ENCODE assay signal across 23 cellular contexts in genomic region chr10:5500910-5501309, GRCh38. TPM values are rescaled to one million over a fixed set of nuclear protein-coding genes. Genes with fewer than 3 reads are reported as not detected.
DNase-seq lines count a peak whose midpoint lies in the region; FAIRE-seq and TF ChIP-seq lines count a peak whose summit lies in the region.
"Had no signal": no experiment of that assay in that cellular context is flagged by ENCODE, and none has a peak within 500 bp of the region (broad histone marks: within the 10 kb centered on the region; RNA-seq: fewer than 3 reads in every experiment).

No MANE protein-coding gene starts in this region.

- no peak overlapping the region for H4K8ac ChIP-seq in H1 (ENCODE audit: extremely low read depth, insufficient read depth, low read length)

- TF ChIP-seq RAD21 in H1 (IDR thresholded peaks at IDR 0.05 in 1 of 2, conservative IDR thresholded peaks at IDR 0.05 in 1 of 2; ENCODE audit: low read depth in 2 of 2, low read length in 2 of 2) = no peak

- H2BK12ac ChIP-seq in H1 (ENCODE audit: low read depth, low read length) = no peak overlapping the region

- H3K9ac ChIP-seq in H1 (replicated peaks in 1 of 4; ENCODE audit: extremely low read depth in 1 of 4, low read depth in 3 of 4, low read length in 3 of 4) = no peak overlapping the region
- H3K9ac ChIP-seq: GM23248 had no signal

- H3K14ac ChIP-seq in H1 (ENCODE audit: insufficient read length) = no peak overlapping the region

- peaks cover 12% of the 10 kb centered on the region; the same call in 1 of the 2 replicates for H3K23me2 ChIP-seq in H1 (ENCODE audit: low read depth, low read length)

- intact Hi-C loops in thyroid gland (cut with DNase I) = no loop called here

- DNase-seq in activated effector memory CD4-positive, alpha-beta T cell treated with anti-CD3 and anti-CD28 coated beads, Interleukin-2, amount 50 U/mL, for 16 hours = peak; percentile 44
- DNase-seq in activated effector memory CD4-positive, alpha-beta T cell treated with Interleukin-2 at 50 U/mL for 16 hours = no peak
- DNase-seq in H1 (ENCODE audit: low read depth in 1 of 2, low spot score in 2 of 2) = no peak
- peak; percentile 58 for DNase-seq in osteoblast (ENCODE audit: insufficient read length, low spot score, missing footprints)
- DNase-seq in thyroid gland = no peak
- no peak for DNase-seq in T-helper 1 cell
- DNase-seq in retina = no peak
- no peak for DNase-seq in NCI-H187 treated with DMSO at 0.1 percent for 48 hours (lab: John Stamatoyannopoulos, UW)
- DNase-seq: BE2C, GF-D8, GM23248, HCEC 1CT, MM.1S, NCI-H1092, NCI-H146, NCI-H2107, NCI-H345, NCI-H524 treated with DMSO at 0.1 percent for 48 hours, SHP77 had no signal

- H3K56ac ChIP-seq in H1 (replicated peaks; ENCODE audit: insufficient read length, low read depth, low read length) = no peak overlapping the region

- POLR2A ChIA-PET in H1 (lab: Charles Lee; ENCODE audit: partially characterized antibody) = interaction anchor here (0.7 to 2.4 kb wide), 3 partner anchors 38 to 79 kb away, joined by 3 to 5 read pairs (median 4); no protein-coding TSS in a partner anchor

- no peak overlapping the region for H2AK5ac ChIP-seq in H1 (ENCODE audit: low read depth, low read length)

- H4K91ac ChIP-seq in H1 (replicated peaks; ENCODE audit: insufficient read length, low read length) = no peak overlapping the region

- no peak overlapping the region for H3K4ac ChIP-seq in H1 (replicated peaks; ENCODE audit: insufficient read length, low read depth, low read length)

- peaks cover 0 to 3% of the 10 kb centered on the region in 2 experiments for H4K20me1 ChIP-seq in H1 (replicated peaks in 1 of 2; ENCODE audit: control insufficient read depth in 1 of 2, insufficient read depth in 2 of 2, low read length in 2 of 2)
- H4K20me1 ChIP-seq in osteoblast (ENCODE audit: insufficient read depth, low read length) = no peaks in the 10 kb centered on the region

- CTCF ChIA-PET in H1 (lab: Charles Lee; ENCODE audit: partially characterized antibody) = interaction anchor here (0.8 to 4.7 kb wide), 7 partner anchors 9 to 129 kb away, joined by 3 to 28 read pairs (median 3); no protein-coding TSS in a partner anchor

- no peak overlapping the region for H2AFZ ChIP-seq in H1 (ENCODE audit: low read length)
- no peak overlapping the region for H2AFZ ChIP-seq in osteoblast (ENCODE audit: low read length)
- H2AFZ ChIP-seq: GM23248 had no signal

- no peak overlapping the region for H2BK5ac ChIP-seq in H1 (ENCODE audit: low read depth, low read length)

- no peak for FAIRE-seq in H1 (lab: Jason Lieb, UNC)

- H3K27me3 ChIP-seq in H1 (replicated peaks in 1 of 4; ENCODE audit: control insufficient read depth in 3 of 4, extremely low read depth in 1 of 4, insufficient read depth in 3 of 4, low read length in 3 of 4) (no peaks in the 10 kb centered on the region), osteoblast (ENCODE audit: insufficient read depth, low read length) (peaks cover 28% of the 10 kb centered on the region), thyroid gland (no peaks in the 10 kb centered on the region)
- H3K27me3 ChIP-seq: BE2C had no signal

- no peaks in the 10 kb centered on the region for H3K36me3 ChIP-seq in H1 (ENCODE audit: control insufficient read depth in 2 of 4, insufficient read depth in 4 of 4, low read length in 3 of 4)
- no peaks in the 10 kb centered on the region for H3K36me3 ChIP-seq in osteoblast (ENCODE audit: insufficient read depth, low read length)
- no peaks in the 10 kb centered on the region for H3K36me3 ChIP-seq in thyroid gland
- H3K36me3 ChIP-seq: BE2C had no signal

- H2BK120ac ChIP-seq in H1 (replicated peaks; ENCODE audit: low read depth, low read length) = no peak overlapping the region

- TF ChIP-seq CTCF in H1 (IDR thresholded peaks at IDR 0.05; ENCODE audit: control extremely low read depth in 1 of 3, insufficient read depth in 1 of 3, low read depth in 1 of 3, low read length in 3 of 3) (no peak), osteoblast (IDR thresholded peaks at IDR 0.05; ENCODE audit: extremely low read depth, low read depth, low read length) (no peak), thyroid gland (IDR thresholded peaks at IDR 0.05) (no peak)

- H3K4me1 ChIP-seq in H1 (replicated peaks in 1 of 4; ENCODE audit: control insufficient read depth in 3 of 4, insufficient read depth in 4 of 4, low read length in 3 of 4) (peaks cover 0 to 3% (median 0%) of the 10 kb centered on the region in 4 experiments; a peak in 1 of 7 replicates), osteoblast (ENCODE audit: insufficient read depth, low read length) (no peaks in the 10 kb centered on the region), thyroid gland (peaks cover 43 to 48% of the 10 kb centered on the region in 2 donors)
- H3K4me1 ChIP-seq: BE2C had no signal

- no peak overlapping the region for H4K5ac ChIP-seq in H1 (ENCODE audit: insufficient read length, low read depth, low read length)

- H3K4me3 ChIP-seq in H1 (ENCODE audit: extremely low read depth in 1 of 4, insufficient read depth in 2 of 4, low read depth in 3 of 4, low read length in 4 of 4) = no peak overlapping the region
- no peak overlapping the region for H3K4me3 ChIP-seq in osteoblast (ENCODE audit: insufficient read depth, low read length)
- no peak overlapping the region for H3K4me3 ChIP-seq in thyroid gland (replicated peaks in 1 of 3)
- H3K4me3 ChIP-seq: GM23248 had no signal

- no peaks in the 10 kb centered on the region for H3K79me2 ChIP-seq in H1 (ENCODE audit: control insufficient read depth in 1 of 2, insufficient read depth in 2 of 2, low read length in 2 of 2)
- no peaks in the 10 kb centered on the region for H3K79me2 ChIP-seq in osteoblast (ENCODE audit: insufficient read depth, low read length)

- TF ChIP-seq POLR2A in H1 (IDR thresholded peaks at IDR 0.05; ENCODE audit: control extremely low read depth in 1 of 2, low read depth in 2 of 2, low read length in 2 of 2) = no peak
- no peak for TF ChIP-seq POLR2A in thyroid gland (IDR thresholded peaks at IDR 0.05)

- H3K79me1 ChIP-seq in H1 (ENCODE audit: low read depth, low read length) = no peaks in the 10 kb centered on the region

- no peak overlapping the region for H3K4me2 ChIP-seq in H1 (ENCODE audit: insufficient read depth in 1 of 2, low read depth in 2 of 2, low read length in 2 of 2)
- H3K4me2 ChIP-seq in osteoblast (ENCODE audit: insufficient read depth, low read length) = no peak overlapping the region

- no peak overlapping the region for H3K23ac ChIP-seq in H1 (ENCODE audit: insufficient read length)

- no peaks in the 10 kb centered on the region for H3K9me3 ChIP-seq in H1 (ENCODE audit: insufficient read depth in 2 of 2, low read depth in 1 of 2, low read length in 1 of 2)
- no peaks in the 10 kb centered on the region for H3K9me3 ChIP-seq in osteoblast (ENCODE audit: low read depth, low read length)
- no peaks in the 10 kb centered on the region for H3K9me3 ChIP-seq in thyroid gland
- H3K9me3 ChIP-seq: BE2C had no signal

- H3K27ac ChIP-seq in H1 (ENCODE audit: low read depth, low read length) (no peak overlapping the region), osteoblast (ENCODE audit: low read depth, low read length) (no peak overlapping the region), thyroid gland (peak overlapping the region; percentile 80 to 94 (median 91))
- H3K27ac ChIP-seq: GM23248 had no signal

- no peak overlapping the region; the same call in 1 of the 2 replicates for H3K18ac ChIP-seq in H1 (ENCODE audit: extremely low read depth, low read length)

- WGBS in H1 (ENCODE audit: extremely low coverage in 1 of 2, insufficient coverage in 1 of 2, insufficient read length in 1 of 2, insufficient replicate concordance in 2 of 2, low coverage in 1 of 2, low lambda C conversion rate in 2 of 2, missing lambda C conversion rate in 1 of 2), 2 experiments = 86% methylated on average over 4 of the region's 5 CpGs; no CpG with 5 or more reads in 1 of the 2 experiments
- 86 to 92% methylated on average over 5 of the region's 5 CpGs for WGBS in thyroid gland, 2 donors

- no peak overlapping the region for H2BK15ac ChIP-seq in H1 (ENCODE audit: low read length)

- no peak for TF ChIP-seq EP300 in H1 (IDR thresholded peaks at IDR 0.05; ENCODE audit: borderline replicate concordance in 1 of 2, low read depth in 2 of 2, low read length in 2 of 2)

- H2BK20ac ChIP-seq in H1 (ENCODE audit: low read length) = 0 out of 2 replicates have a peak overlapping the region, but pooled peaks have one; percentile 18

TF ChIP-seq in H1, 55 proteins besides CTCF, POLR2A, EP300 and RAD21 (continues in another document):
- TF ChIP-seq BCL11A (IDR thresholded peaks at IDR 0.05; ENCODE audit: low read depth in 2 of 2, low read length in 2 of 2) (no peak), SIN3A (conservative IDR thresholded peaks at IDR 0.05 in 1 of 2, IDR thresholded peaks at IDR 0.05 in 1 of 2; ENCODE audit: low read depth in 1 of 2, low read length in 2 of 2) (no peak), SIRT6 (IDR thresholded peaks at IDR 0.05; ENCODE audit: low read length) (no peak), POU5F1 (IDR thresholded peaks at IDR 0.05; ENCODE audit: low read depth, low read length) (no peak), SIX5 (IDR thresholded peaks at IDR 0.05; ENCODE audit: low read depth, low read length) (no peak), HDAC2 (IDR thresholded peaks at IDR 0.05; ENCODE audit: borderline replicate concordance in 1 of 2, low read depth in 2 of 2, low read length in 2 of 2) (no peak)

RNA-seq across cellular contexts. Expression of gene CALML5, which starts 1.5 kb away (rescaled TPM):
- total RNA-seq in H1 (2021; fragmentation: NEBNext Ultra II Directional; extraction: Animal tissue kit (Norgen Biotek cat#: 25700)) = 0.38 TPM in 1 of 2 replicates, not detected in the other
- polyA plus RNA-seq in H1 (2011; rRNA removed) = 0.09 TPM in 1 of 2 replicates, not detected in the other
- polyA plus RNA-seq in H1 (2011; cell fraction: cytosol; rRNA removed) = not detected
- polyA plus RNA-seq in H1 (2011; cell fraction: nucleus; rRNA removed) = not detected
- polyA plus RNA-seq in H1 (2012, experiment 1 of 2) = not detected in 4 replicates
- polyA plus RNA-seq in H1 (2012, experiment 2 of 2) = not detected
- polyA plus RNA-seq in H1 (2013, experiment 1 of 2) = not detected
- not detected for polyA plus RNA-seq in H1 (2013, experiment 2 of 2)
- not detected in 2 replicates for polyA minus RNA-seq in H1 (2011; rRNA and poly(A)+ RNA removed)
- not detected for polyA minus RNA-seq in H1 (2011; cell fraction: cytosol; rRNA and poly(A)+ RNA removed)
- polyA minus RNA-seq in H1 (2011; cell fraction: nucleus; rRNA and poly(A)+ RNA removed) = not detected
- not detected in 2 replicates for total RNA-seq in osteoblast
- total RNA-seq in thyroid gland = not detected
- total RNA-seq: A172; CD4-positive, alpha-beta T cell; GM23248; LHCN-M2; RPMI7951 had no signal
- polyA plus RNA-seq: GM23248 had no signal

RNA-seq across cellular contexts. Expression of gene CALML3, which starts 23.9 kb away (rescaled TPM):
- not detected in 2 replicates for total RNA-seq in H1 (2021; fragmentation: NEBNext Ultra II Directional; extraction: Animal tissue kit (Norgen Biotek cat#: 25700))
- not detected in 2 replicates for polyA plus RNA-seq in H1 (2011; rRNA removed)
- not detected for polyA plus RNA-seq in H1 (2011; cell fraction: cytosol; rRNA removed)
- polyA plus RNA-seq in H1 (2011; cell fraction: nucleus; rRNA removed) = not detected
- polyA plus RNA-seq in H1 (2012, experiment 1 of 2) = not detected in 4 replicates
- not detected for polyA plus RNA-seq in H1 (2012, experiment 2 of 2)
- polyA plus RNA-seq in H1 (2013, experiment 1 of 2) = not detected
- not detected for polyA plus RNA-seq in H1 (2013, experiment 2 of 2)
- polyA minus RNA-seq in H1 (2011; rRNA and poly(A)+ RNA removed) = not detected in 2 replicates
- not detected for polyA minus RNA-seq in H1 (2011; cell fraction: cytosol; rRNA and poly(A)+ RNA removed)
- polyA minus RNA-seq in H1 (2011; cell fraction: nucleus; rRNA and poly(A)+ RNA removed) = not detected
- total RNA-seq in osteoblast (not detected in 2 replicates), thyroid gland (under 1 TPM in 1 of 4 donors, not detected in 3; 0.24 TPM)
- total RNA-seq: A172; CD4-positive, alpha-beta T cell; GM23248; LHCN-M2; RPMI7951 had no signal
- polyA plus RNA-seq: GM23248 had no signal

Comparison
In these comparisons a context has a peak if more than half of its experiments do, and no peak if none do; other contexts are left out.
1. DNase-seq: peak in activated effector memory CD4-positive, alpha-beta T cell treated with anti-CD3 and anti-CD28 coated beads, Interleukin-2, amount 50 U/mL, for 16 hours (single experiment) and osteoblast (single experiment); none in activated effector memory CD4-positive, alpha-beta T cell treated with Interleukin-2 at 50 U/mL for 16 hours (single experiment), H1 (0 of 2), thyroid gland (0 of 2), T-helper 1 cell (0 of 5), retina (single experiment) and NCI-H187 treated with DMSO at 0.1 percent for 48 hours (single experiment).
2. H3K27ac ChIP-seq: peak in thyroid gland (3 of 3); none in H1 (single experiment) and osteoblast (single experiment).